Comparison of ENCODE assay signal across 9 cellular contexts in the genomic region with DNA sequence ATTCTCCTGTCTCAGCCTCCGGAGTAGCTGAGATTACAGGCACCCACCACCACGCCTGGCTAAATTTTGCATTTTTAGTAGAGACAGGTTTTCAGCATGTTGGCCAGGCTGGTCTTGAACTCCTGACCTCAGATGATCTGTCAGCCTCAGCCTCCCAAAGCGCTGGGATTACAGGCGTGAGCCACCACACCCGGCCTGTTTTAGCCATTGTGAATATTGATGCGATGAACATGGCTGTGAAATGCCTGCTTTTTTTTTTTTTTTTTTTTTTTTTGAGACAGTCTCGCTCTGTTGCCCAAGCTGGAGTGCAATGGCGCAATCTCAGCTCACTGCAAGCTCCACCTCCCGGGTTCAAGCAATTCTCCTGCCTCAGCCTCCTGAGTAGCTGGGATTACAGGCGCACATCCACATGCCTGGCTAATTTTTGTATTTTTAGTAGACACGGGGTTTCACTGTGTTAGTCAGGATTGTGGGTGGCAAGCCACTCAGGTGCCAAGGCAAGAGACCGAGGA. TPM values are rescaled to one million over a fixed set of nuclear protein-coding genes. Genes with fewer than 3 reads are reported as not detected.
"Had no signal": no experiment of that assay in that cellular context is flagged by ENCODE, and none has a peak within 500 bp of the region (broad histone marks: within the 10 kb centered on the region; RNA-seq: fewer than 3 reads in every experiment).

No MANE protein-coding gene starts in this region.

RNA-seq across cellular contexts. Expression of a gene that starts 20.8 kb away (rescaled TPM):
- total RNA-seq: dermis microvascular lymphatic vessel endothelial cell, heart right ventricle, left ventricle myocardium superior, mononuclear cell, omental fat pad, posterior vena cava, sciatic nerve, smooth muscle cell had no signal
- polyA plus RNA-seq: heart right ventricle, immature natural killer cell, smooth muscle cell had no signal
